Comparison of ENCODE assay signal across 26 cellular contexts in genomic region chr3:17138246-17139039, GRCh38.
DNase-seq lines count a peak whose midpoint lies in the region; ATAC-seq, FAIRE-seq and TF ChIP-seq lines count a peak whose summit lies in the region.
"Had no signal": no experiment of that assay in that cellular context is flagged by ENCODE, and none has a peak within 500 bp of the region (broad histone marks: within the 10 kb centered on the region; RNA-seq: fewer than 3 reads in every experiment).

No MANE protein-coding gene starts in this region.

- no peaks in the 10 kb centered on the region for H3K9me2 ChIP-seq in PC-3 (replicated peaks; ENCODE audit: low read length)

- H3F3A ChIP-seq in PC-3 (ENCODE audit: low read length, unreplicated experiment) = no peaks in the 10 kb centered on the region

- H3K27ac ChIP-seq in PC-3 (ENCODE audit: low read length) (no peak overlapping the region), H1 (ENCODE audit: low read depth, low read length) (no peak overlapping the region), small intestine (ENCODE audit: low read depth in 1 of 2, low read length in 1 of 2) (no peak overlapping the region)
- H3K27ac ChIP-seq: GM23248, RWPE1 had no signal

- no peaks in the 10 kb centered on the region for H3K23me2 ChIP-seq in H1 (ENCODE audit: low read depth, low read length)

- POLR2A ChIA-PET in PC-3 (lab: Charles Lee; ENCODE audit: unreplicated experiment) (no interaction called here), H1 (lab: Charles Lee; ENCODE audit: partially characterized antibody) (no interaction called here)

- no peak overlapping the region for H2AK5ac ChIP-seq in H1 (ENCODE audit: low read depth, low read length)

- DNase-seq in D721Med (ENCODE audit: insufficient read length, low spot score) = peak; percentile 75
- DNase-seq in ELR (ENCODE audit: low read depth) = peak; percentile 6
- DNase-seq in PC-3 = peak; percentile 18
- no peak for DNase-seq in H1 (ENCODE audit: low read depth in 1 of 2, low spot score in 2 of 2)
- no peak for DNase-seq in stimulated activated naive CD4-positive, alpha-beta T cell treated with Interleukin-2 at 50 U/mL for 16 hours (lab: John Stamatoyannopoulos, UW)
- DNase-seq in small intestine = no peak
- DNase-seq: CD4-positive, alpha-beta memory T cell; COR-L47; GDM1; GM23248; H9; HFFc6; KG1; MV-4-11; NCI-H1105; NCI-H1436 treated with DMSO at 0.1 percent for 48 hours; NCI-H187 treated with DMSO at 0.1 percent for 48 hours; NCI-H446; NCI-H524 treated with DMSO at 0.1 percent for 48 hours; NCI-H774; SHP77; T-cell had no signal

- H2BK120ac ChIP-seq in H1 (replicated peaks; ENCODE audit: low read depth, low read length) = no peak overlapping the region

- no peak overlapping the region for H3K14ac ChIP-seq in H1 (ENCODE audit: insufficient read length)

- no peaks in the 10 kb centered on the region; the same call in 1 of the 2 replicates for H3K79me1 ChIP-seq in H1 (ENCODE audit: low read depth, low read length)

- no peak overlapping the region for H3K56ac ChIP-seq in H1 (replicated peaks; ENCODE audit: insufficient read length, low read depth, low read length)

- H3K18ac ChIP-seq in H1 (ENCODE audit: extremely low read depth, low read length) = no peak overlapping the region

- CTCF ChIA-PET in PC-3 (lab: Charles Lee) (no interaction called here), H1 (lab: Charles Lee; ENCODE audit: partially characterized antibody) (interaction anchor here (0.6 to 1.7 kb wide), 6 partner anchors 10 to 219 kb away, joined by 3 to 4 read pairs (median 3); no protein-coding TSS in a partner anchor)

- H3K4me1 ChIP-seq in PC-3 (ENCODE audit: insufficient read depth, low read length) (no peaks in the 10 kb centered on the region), H1 (replicated peaks in 1 of 4; ENCODE audit: control insufficient read depth in 3 of 4, insufficient read depth in 4 of 4, low read length in 3 of 4) (peaks cover 0 to 5% (median 0%) of the 10 kb centered on the region in 4 experiments; a peak in 3 of 7 replicates), small intestine (ENCODE audit: control insufficient read depth in 2 of 2, insufficient read depth in 1 of 2, low read depth in 1 of 2, low read length in 1 of 2) (no peaks in the 10 kb centered on the region)

- H3K23ac ChIP-seq in H1 (ENCODE audit: insufficient read length) = no peak overlapping the region

- TF ChIP-seq CTCF in D721Med (IDR thresholded peaks at IDR 0.05; ENCODE audit: insufficient read depth, missing control alignments) = no peak
- TF ChIP-seq CTCF in PC-3 (conservative IDR thresholded peaks at IDR 0.05; ENCODE audit: low read depth, low read length) = no peak
- no peak for TF ChIP-seq CTCF in H1 (IDR thresholded peaks at IDR 0.05; ENCODE audit: control extremely low read depth in 1 of 3, insufficient read depth in 1 of 3, low read depth in 1 of 3, low read length in 3 of 3)

- TF ChIP-seq EP300 in H1 (IDR thresholded peaks at IDR 0.05; ENCODE audit: borderline replicate concordance in 1 of 2, low read depth in 2 of 2, low read length in 2 of 2) = no peak

- H3K79me2 ChIP-seq in PC-3 (ENCODE audit: low read length) (no peaks in the 10 kb centered on the region), H1 (ENCODE audit: control insufficient read depth in 1 of 2, insufficient read depth in 2 of 2, low read length in 2 of 2) (no peaks in the 10 kb centered on the region)

- FAIRE-seq in D721Med (lab: Jason Lieb, UNC) (peak; percentile 11), H1 (lab: Jason Lieb, UNC) (no peak), small intestine (lab: Jason Lieb, UNC) (no peak)
- FAIRE-seq: GM19239 had no signal

- no TSS peak for BruUV-seq in PC-3 (replicated peaks; lab: Mats Ljungman, UMichigan)

- H3K4me2 ChIP-seq in PC-3 (ENCODE audit: low read length) (no peak overlapping the region), H1 (ENCODE audit: insufficient read depth in 1 of 2, low read depth in 2 of 2, low read length in 2 of 2) (no peak overlapping the region)

- no peak overlapping the region for H2BK5ac ChIP-seq in H1 (ENCODE audit: low read depth, low read length)

- H3K9me3 ChIP-seq in PC-3 (ENCODE audit: low read length) (no peaks in the 10 kb centered on the region), H1 (ENCODE audit: insufficient read depth in 2 of 2, low read depth in 1 of 2, low read length in 1 of 2) (0 out of 4 replicates have a peak, but pooled peaks cover 0 to 4% of the 10 kb centered on the region in 2 experiments), small intestine (ENCODE audit: control insufficient read depth, low read depth) (no peaks in the 10 kb centered on the region)

- WGBS in H1 (ENCODE audit: extremely low coverage in 1 of 2, insufficient coverage in 1 of 2, insufficient read length in 1 of 2, insufficient replicate concordance in 2 of 2, low coverage in 1 of 2, low lambda C conversion rate in 2 of 2, missing lambda C conversion rate in 1 of 2), 2 experiments = 91% methylated on average over 7 of the region's 7 CpGs; no CpG with 5 or more reads in 1 of the 2 experiments
- 78 to 92% (median 83%) methylated on average over 7 of the region's 7 CpGs for WGBS in small intestine, 3 donors

- no peak overlapping the region for H3K9ac ChIP-seq in PC-3 (ENCODE audit: low read length)
- H3K9ac ChIP-seq in H1 (replicated peaks in 1 of 4; ENCODE audit: extremely low read depth in 1 of 4, low read depth in 3 of 4, low read length in 3 of 4) = no peak overlapping the region
- H3K9ac ChIP-seq: GM23248 had no signal

- TF ChIP-seq POLR2A in H1 (IDR thresholded peaks at IDR 0.05; ENCODE audit: control extremely low read depth in 1 of 2, low read depth in 2 of 2, low read length in 2 of 2) = no peak

- H4K91ac ChIP-seq in H1 (replicated peaks; ENCODE audit: insufficient read length, low read length) = no peak overlapping the region

- no peaks in the 10 kb centered on the region for H3K27me3 ChIP-seq in PC-3 (ENCODE audit: low read length)
- no peaks in the 10 kb centered on the region for H3K27me3 ChIP-seq in H1 (replicated peaks in 1 of 4; ENCODE audit: control insufficient read depth in 3 of 4, extremely low read depth in 1 of 4, insufficient read depth in 3 of 4, low read length in 3 of 4)
- no peaks in the 10 kb centered on the region for H3K27me3 ChIP-seq in small intestine (ENCODE audit: control insufficient read depth in 2 of 2, insufficient read depth in 2 of 2, low read length in 2 of 2)

- no peak overlapping the region for H4K8ac ChIP-seq in H1 (ENCODE audit: extremely low read depth, insufficient read depth, low read length)

- H3K4ac ChIP-seq in H1 (replicated peaks; ENCODE audit: insufficient read length, low read depth, low read length) = no peak overlapping the region

- no peak overlapping the region for H4K5ac ChIP-seq in H1 (ENCODE audit: insufficient read length, low read depth, low read length)

- ATAC-seq in PC-3 (no peak), HG03571 (IDR thresholded peaks at IDR 0.05; ENCODE audit: unreplicated experiment) (no peak)
- ATAC-seq: Panc1, T-cell had no signal

- no peak overlapping the region for H2BK15ac ChIP-seq in H1 (ENCODE audit: low read length)

- intact Hi-C loops in PC-3 (cut with micrococcal nuclease) = no loop called here

- H2BK12ac ChIP-seq in H1 (ENCODE audit: low read depth, low read length) = no peak overlapping the region

- no peaks in the 10 kb centered on the region for H4K20me1 ChIP-seq in PC-3 (ENCODE audit: low read length)
- no peaks in the 10 kb centered on the region for H4K20me1 ChIP-seq in H1 (replicated peaks in 1 of 2; ENCODE audit: control insufficient read depth in 1 of 2, insufficient read depth in 2 of 2, low read length in 2 of 2)

- H2AFZ ChIP-seq in PC-3 (ENCODE audit: low read length) (no peak overlapping the region), H1 (ENCODE audit: low read length) (no peak overlapping the region)
- H2AFZ ChIP-seq: GM23248 had no signal

- no peak overlapping the region for H3K4me3 ChIP-seq in PC-3 (ENCODE audit: low read length)
- no peak overlapping the region for H3K4me3 ChIP-seq in H1 (ENCODE audit: extremely low read depth in 1 of 4, insufficient read depth in 2 of 4, low read depth in 3 of 4, low read length in 4 of 4)
- no peak overlapping the region for H3K4me3 ChIP-seq in small intestine (ENCODE audit: low read depth in 1 of 2, low read length in 2 of 2)
- H3K4me3 ChIP-seq: GM23248 had no signal

- no peaks in the 10 kb centered on the region for H3K36me3 ChIP-seq in PC-3 (ENCODE audit: low read depth, low read length)
- no peaks in the 10 kb centered on the region for H3K36me3 ChIP-seq in H1 (ENCODE audit: control insufficient read depth in 2 of 4, insufficient read depth in 4 of 4, low read length in 3 of 4)
- H3K36me3 ChIP-seq in small intestine (ENCODE audit: control insufficient read depth in 2 of 2, insufficient read depth in 2 of 2, low read length in 2 of 2) = no peaks in the 10 kb centered on the region

- H2BK20ac ChIP-seq in H1 (ENCODE audit: low read length) = no peak overlapping the region

- TF ChIP-seq RAD21 in H1 (IDR thresholded peaks at IDR 0.05 in 1 of 2, conservative IDR thresholded peaks at IDR 0.05 in 1 of 2; ENCODE audit: low read depth in 2 of 2, low read length in 2 of 2) = peak; percentile 3 to 33; a peak in 3 of 4 replicates

TF ChIP-seq in H1, 55 proteins besides CTCF, POLR2A, EP300 and RAD21:
- TF ChIP-seq TAF7 (optimal IDR thresholded peaks at IDR 0.05; ENCODE audit: borderline replicate concordance, low read depth, low read length) (no peak), JUND (IDR thresholded peaks at IDR 0.05; ENCODE audit: low read length) (no peak), SUZ12 (IDR thresholded peaks at IDR 0.05; ENCODE audit: low read length) (no peak)
TF ChIP-seq in H1: peak in this region for 0.

Comparison
In these comparisons a context has a peak if more than half of its experiments do, and no peak if none do; other contexts are left out.
1. DNase-seq: peak in D721Med (single experiment), ELR (single experiment) and PC-3 (single experiment); none in H1 (0 of 2), stimulated activated naive CD4-positive, alpha-beta T cell treated with Interleukin-2 at 50 U/mL for 16 hours (single experiment) and small intestine (single experiment).